ENCODE assay signal across 1 cellular context in the genomic region with DNA sequence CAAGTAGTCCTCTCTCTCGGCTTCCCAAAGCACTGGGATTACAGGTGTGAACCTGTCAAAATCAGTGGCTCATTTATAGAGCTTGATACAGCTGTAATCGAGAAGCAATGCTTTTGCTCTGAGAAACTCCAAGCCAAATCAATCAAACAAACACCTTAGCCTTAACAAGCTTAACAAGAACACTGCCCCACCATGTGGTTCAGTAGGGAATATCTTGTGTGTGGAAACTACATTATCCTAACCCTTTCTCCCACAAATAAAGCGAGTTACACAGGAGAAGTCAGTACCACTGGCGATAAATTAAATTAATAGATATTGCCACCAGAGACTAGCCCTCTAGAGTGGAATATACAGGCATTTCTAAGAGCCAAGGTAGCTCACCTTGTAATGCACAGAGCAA.
TF ChIP-seq lines count a peak whose summit lies in the region.

No MANE protein-coding gene starts in this region.

TF ChIP-seq in HepG2, 621 proteins besides CTCF, POLR2A, EP300 and RAD21 (continued from another document):
- TF ChIP-seq, protein P1, sequence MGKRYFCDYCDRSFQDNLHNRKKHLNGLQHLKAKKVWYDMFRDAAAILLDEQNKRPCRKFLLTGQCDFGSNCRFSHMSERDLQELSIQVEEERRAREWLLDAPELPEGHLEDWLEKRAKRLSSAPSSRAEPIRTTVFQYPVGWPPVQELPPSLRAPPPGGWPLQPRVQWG (CRISPR knock-in tag; IDR thresholded peaks at IDR 0.05; ENCODE audit: borderline replicate concordance, low read depth) = no peak
- TF ChIP-seq, protein P2, sequence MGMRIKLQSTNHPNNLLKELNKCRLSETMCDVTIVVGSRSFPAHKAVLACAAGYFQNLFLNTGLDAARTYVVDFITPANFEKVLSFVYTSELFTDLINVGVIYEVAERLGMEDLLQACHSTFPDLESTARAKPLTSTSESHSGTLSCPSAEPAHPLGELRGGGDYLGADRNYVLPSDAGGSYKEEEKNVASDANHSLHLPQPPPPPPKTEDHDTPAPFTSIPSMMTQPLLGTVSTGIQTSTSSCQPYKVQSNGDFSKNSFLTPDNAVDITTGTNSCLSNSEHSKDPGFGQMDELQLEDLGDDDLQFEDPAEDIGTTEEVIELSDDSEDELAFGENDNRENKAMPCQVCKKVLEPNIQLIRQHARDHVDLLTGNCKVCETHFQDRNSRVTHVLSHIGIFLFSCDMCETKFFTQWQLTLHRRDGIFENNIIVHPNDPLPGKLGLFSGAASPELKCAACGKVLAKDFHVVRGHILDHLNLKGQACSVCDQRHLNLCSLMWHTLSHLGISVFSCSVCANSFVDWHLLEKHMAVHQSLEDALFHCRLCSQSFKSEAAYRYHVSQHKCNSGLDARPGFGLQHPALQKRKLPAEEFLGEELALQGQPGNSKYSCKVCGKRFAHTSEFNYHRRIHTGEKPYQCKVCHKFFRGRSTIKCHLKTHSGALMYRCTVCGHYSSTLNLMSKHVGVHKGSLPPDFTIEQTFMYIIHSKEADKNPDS (CRISPR knock-in tag; IDR thresholded peaks at IDR 0.05) = no peak
- TF ChIP-seq, protein P3, sequence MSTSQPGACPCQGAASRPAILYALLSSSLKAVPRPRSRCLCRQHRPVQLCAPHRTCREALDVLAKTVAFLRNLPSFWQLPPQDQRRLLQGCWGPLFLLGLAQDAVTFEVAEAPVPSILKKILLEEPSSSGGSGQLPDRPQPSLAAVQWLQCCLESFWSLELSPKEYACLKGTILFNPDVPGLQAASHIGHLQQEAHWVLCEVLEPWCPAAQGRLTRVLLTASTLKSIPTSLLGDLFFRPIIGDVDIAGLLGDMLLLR (CRISPR knock-in tag; IDR thresholded peaks at IDR 0.05) = no peak
- TF ChIP-seq WIZ (CRISPR knock-in tag; IDR thresholded peaks at IDR 0.05) = no peak
- no peak for TF ChIP-seq SNRNP70 (IDR thresholded peaks at IDR 0.05; ENCODE audit: low read depth, low read length)
